Comparison of ENCODE assay signal across 1 cellular context in genomic region chr1:56578963-56579875, GRCh38.
A peak's percentile ranks its signal among the peaks of the same experiment; 100 is the strongest.
TF ChIP-seq lines count a peak whose summit lies in the region.

Gene PLPP3 (minus strand): TSS chr1:56579563. CDS start chr1:56579016, 547 bp downstream.

TF ChIP-seq in SK-N-SH, 30 proteins besides CTCF, POLR2A, EP300 and RAD21 (continued from another document):
- TF ChIP-seq ZBTB33 (IDR thresholded peaks at IDR 0.05; ENCODE audit: borderline replicate concordance, low read depth) (no peak), IRF3 (IDR thresholded peaks at IDR 0.05; ENCODE audit: low read depth, low read length) (no peak), NRF1 (IDR thresholded peaks at IDR 0.05; ENCODE audit: low read depth, low read length) (peak; percentile 53), RCOR1 (IDR thresholded peaks at IDR 0.05; ENCODE audit: low read length) (no peak), TAF1 (IDR thresholded peaks at IDR 0.05; ENCODE audit: borderline replicate concordance, low read depth, low read length) (peak; percentile 97), SIN3A (IDR thresholded peaks at IDR 0.05; ENCODE audit: borderline replicate concordance, low read depth, low read length) (0 out of 2 replicates have a peak, but pooled peaks have one; percentile 28), MAX (IDR thresholded peaks at IDR 0.05; ENCODE audit: low read depth) (no peak), CHD2 (IDR thresholded peaks at IDR 0.05; ENCODE audit: low read length, partially characterized antibody) (no peak), GABPA (IDR thresholded peaks at IDR 0.05; ENCODE audit: low read depth) (no peak), FOXJ3 (CRISPR knock-in tag; IDR thresholded peaks at IDR 0.05) (no peak), FOXM1 (IDR thresholded peaks at IDR 0.05; ENCODE audit: low read depth) (no peak), MEF2A (IDR thresholded peaks at IDR 0.05; ENCODE audit: borderline replicate concordance, low read depth) (no peak), JUND (IDR thresholded peaks at IDR 0.05) (peak; percentile 22; the same call in 1 of the 2 replicates), MXI1 (IDR thresholded peaks at IDR 0.05; ENCODE audit: low read depth, low read length) (no peak; the same call in 1 of the 2 replicates), TEAD4 (IDR thresholded peaks at IDR 0.05; ENCODE audit: borderline replicate concordance, insufficient read depth) (0 out of 2 replicates have a peak, but pooled peaks have one; percentile 14), RFX5 (IDR thresholded peaks at IDR 0.05; ENCODE audit: low read length) (no peak), USF2 (IDR thresholded peaks at IDR 0.05; ENCODE audit: borderline replicate concordance, low read depth, low read length) (no peak), FOSL2 (IDR thresholded peaks at IDR 0.05; ENCODE audit: borderline replicate concordance, low read depth) (peak; percentile 3; the same call in 1 of the 2 replicates), RXRA (IDR thresholded peaks at IDR 0.05; ENCODE audit: borderline replicate concordance, low read depth) (no peak), PBX3 (IDR thresholded peaks at IDR 0.05) (no peak), ELF1 (IDR thresholded peaks at IDR 0.05) (no peak), GATA2 (CRISPR knock-in tag; IDR thresholded peaks at IDR 0.05) (no peak)
